9 cellular contexts compared by ENCODE assay signal in genomic region chr10:6473430-6473829, GRCh38.
DNase-seq lines count a peak whose midpoint lies in the region; ATAC-seq, FAIRE-seq and TF ChIP-seq lines count a peak whose summit lies in the region.
"Had no signal": no experiment of that assay in that cellular context is flagged by ENCODE, and none has a peak within 500 bp of the region (broad histone marks: within the 10 kb centered on the region; RNA-seq: fewer than 3 reads in every experiment).

No MANE protein-coding gene starts in this region.

- H3K27me3 ChIP-seq in psoas muscle (ENCODE audit: insufficient read depth in 3 of 3, low read length in 2 of 3), result no peaks in the 10 kb centered on the region

- no peak overlapping the region for H3K4me3 ChIP-seq in psoas muscle

- peak overlapping the region; percentile 77 for H3K27ac ChIP-seq in psoas muscle

- DNase-seq in Kasumi-1 (lab: John Stamatoyannopoulos, UW) (peak; percentile 97 to 98), psoas muscle (no peak), GM12892 (ENCODE audit: insufficient read length) (no peak), NCI-H69 (lab: John Stamatoyannopoulos, UW) (no peak), EL (no peak), NCI-H2081 treated with DMSO at 0.1 percent for 48 hours (lab: John Stamatoyannopoulos, UW) (no peak)
- peak; percentile 39 for DNase-seq in activated CD8-positive, alpha-beta memory T cell treated with anti-CD3 and anti-CD28 coated beads, Interleukin-2, amount 50 U/mL, for 4 hours
- DNase-seq: NCI-H187 had no signal

- peaks cover 3 to 22% of the 10 kb centered on the region in 2 donors for H3K36me3 ChIP-seq in psoas muscle (ENCODE audit: insufficient read depth in 1 of 2, low read depth in 1 of 2)

- ATAC-seq in GM18511 (IDR thresholded peaks at IDR 0.05; ENCODE audit: unreplicated experiment), result peak; percentile 48
- no peak for ATAC-seq in psoas muscle

- FAIRE-seq in GM12892 (lab: Jason Lieb, UNC), result no peak

- TF ChIP-seq POLR2A in GM12892 (IDR thresholded peaks at IDR 0.05; ENCODE audit: low read depth, low read length), result no peak

- no peak for TF ChIP-seq CTCF in psoas muscle (IDR thresholded peaks at IDR 0.05)

- intact Hi-C loops in psoas muscle (cut with DNase I), result no loop called here

- H3K9me3 ChIP-seq in psoas muscle, result no peaks in the 10 kb centered on the region

- 81 to 92% (median 82%) methylated on average over 7 of the region's 7 CpGs for WGBS in psoas muscle, 3 donors

- H3K4me1 ChIP-seq in psoas muscle, result peaks cover 23% of the 10 kb centered on the region

Comparison
In these comparisons a context has a peak if more than half of its experiments do, and no peak if none do; other contexts are left out.
1. DNase-seq: peak in Kasumi-1 (2 of 2) and activated CD8-positive, alpha-beta memory T cell treated with anti-CD3 and anti-CD28 coated beads, Interleukin-2, amount 50 U/mL, for 4 hours (single experiment); none in psoas muscle (0 of 2), GM12892 (single experiment), NCI-H69 (single experiment), EL (single experiment) and NCI-H2081 treated with DMSO at 0.1 percent for 48 hours (single experiment).